In genomic region chr11:130162733-130163132, GRCh38 we compare ENCODE assay signal across 11 cellular contexts. TPM values are rescaled to one million over a fixed set of nuclear protein-coding genes. Genes with fewer than 3 reads are reported as not detected.
DNase-seq lines count a peak whose midpoint lies in the region; ATAC-seq and TF ChIP-seq lines count a peak whose summit lies in the region.
"Had no signal": no experiment of that assay in that cellular context is flagged by ENCODE, and none has a peak within 500 bp of the region (broad histone marks: within the 10 kb centered on the region; RNA-seq: fewer than 3 reads in every experiment).

No MANE protein-coding gene starts in this region.

- H3K4me1 ChIP-seq in OCI-LY1 (ENCODE audit: insufficient read depth, low read length, severe bottlenecking) (peaks cover 73% of the 10 kb centered on the region), esophagus squamous epithelium (peaks cover 25 to 93% (median 33%) of the 10 kb centered on the region in 3 donors), ascending aorta (peaks cover 0 to 4% of the 10 kb centered on the region in 2 donors)

- peak overlapping the region; percentile 93 for H3K27ac ChIP-seq in OCI-LY1 (ENCODE audit: low read depth, low read length, poor library complexity, severe bottlenecking)
- H3K27ac ChIP-seq in esophagus squamous epithelium, result peak overlapping the region; percentile 55 to 98 (median 80)
- H3K27ac ChIP-seq in ascending aorta, result no peak overlapping the region

- no peak overlapping the region for H2AFZ ChIP-seq in OCI-LY1 (ENCODE audit: low read length)

- intact Hi-C loops in natural killer cell (cut with micrococcal nuclease), result no loop called here
- intact Hi-C loops in esophagus squamous epithelium (cut with DNase I), result no loop called here
- intact Hi-C loops in ascending aorta (cut with DNase I), result no loop called here

- H3K4me2 ChIP-seq in OCI-LY1 (ENCODE audit: low read length), result peak overlapping the region; percentile 99

- peaks cover 46% of the 10 kb centered on the region for H3K36me3 ChIP-seq in OCI-LY1 (ENCODE audit: insufficient read depth, low read length)
- no peaks in the 10 kb centered on the region for H3K36me3 ChIP-seq in esophagus squamous epithelium
- no peaks in the 10 kb centered on the region for H3K36me3 ChIP-seq in ascending aorta

- no peak for TF ChIP-seq POLR2A in esophagus squamous epithelium (IDR thresholded peaks at IDR 0.05)

- no peaks in the 10 kb centered on the region for H3K27me3 ChIP-seq in OCI-LY1 (ENCODE audit: insufficient read depth, low read length)
- peaks cover 0 to 46% (median 0%) of the 10 kb centered on the region in 4 donors for H3K27me3 ChIP-seq in esophagus squamous epithelium
- H3K27me3 ChIP-seq in ascending aorta, result no peaks in the 10 kb centered on the region

- peaks cover 6% of the 10 kb centered on the region for H3K36me3 Mint-ChIP-seq in natural killer cell treated with Interleukin-12 subunit alpha and Interleukin-12 subunit beta and Interleukin-15 and Interleukin-18, amount 100 ng/mL, for 72 hours
- H3K36me3 Mint-ChIP-seq in natural killer cell, result peaks cover 8% of the 10 kb centered on the region
- H3K36me3 Mint-ChIP-seq in activated naive CD4-positive, alpha-beta T cell treated with anti-CD3 and anti-CD28 coated beads, Interleukin-2, amount 10 ng/mL, durations not matched to agents 7 days and 5 days, result no peaks in the 10 kb centered on the region

- no peaks in the 10 kb centered on the region for H3K9me3 ChIP-seq in OCI-LY1 (ENCODE audit: low read length)
- H3K9me3 ChIP-seq in esophagus squamous epithelium, result no peaks in the 10 kb centered on the region
- no peaks in the 10 kb centered on the region for H3K9me3 ChIP-seq in ascending aorta

- H3K27ac Mint-ChIP-seq in natural killer cell treated with Interleukin-12 subunit alpha and Interleukin-12 subunit beta and Interleukin-15 and Interleukin-18, amount 100 ng/mL, for 72 hours, result no peak overlapping the region
- no peak overlapping the region for H3K27ac Mint-ChIP-seq in natural killer cell
- H3K27ac Mint-ChIP-seq in activated naive CD4-positive, alpha-beta T cell treated with anti-CD3 and anti-CD28 coated beads, Interleukin-2, amount 10 ng/mL, durations not matched to agents 7 days and 5 days, result no peak overlapping the region

- peaks cover 19 to 26% of the 10 kb centered on the region in 2 donors for H3K4me1 Mint-ChIP-seq in natural killer cell treated with Interleukin-12 subunit alpha and Interleukin-12 subunit beta and Interleukin-15 and Interleukin-18, amount 100 ng/mL, for 72 hours (ENCODE audit: low read depth in 2 of 2)
- H3K4me1 Mint-ChIP-seq in natural killer cell, result peaks cover 7 to 8% of the 10 kb centered on the region in 2 donors
- peaks cover 11% of the 10 kb centered on the region for H3K4me1 Mint-ChIP-seq in activated naive CD4-positive, alpha-beta T cell treated with anti-CD3 and anti-CD28 coated beads, Interleukin-2, amount 10 ng/mL, durations not matched to agents 7 days and 5 days

- DNase-seq in natural killer cell treated with Interleukin-12 subunit alpha and Interleukin-12 subunit beta and Interleukin-15 and Interleukin-18, amount 100 ng/mL, for 72 hours (ENCODE audit: low spot score), result no peak
- DNase-seq in natural killer cell (no peak), esophagus squamous epithelium (lab: John Stamatoyannopoulos, UW) (no peak), ascending aorta (ENCODE audit: low spot score in 2 of 2) (no peak)
- DNase-seq in activated naive CD4-positive, alpha-beta T cell treated with anti-CD3 and anti-CD28 coated beads, Interleukin-2, amount 10 ng/mL, durations not matched to agents 7 days and 5 days, result no peak
- DNase-seq: erythroblast, HCEC 1CT, NCI-H226 had no signal

- peak; percentile 58 to 61 for ATAC-seq in natural killer cell treated with Interleukin-12 subunit alpha and Interleukin-12 subunit beta and Interleukin-15 and Interleukin-18, amount 100 ng/mL, for 72 hours
- ATAC-seq in natural killer cell (no peak), GM18517 (IDR thresholded peaks at IDR 0.05; ENCODE audit: unreplicated experiment) (no peak), HG03175 (IDR thresholded peaks at IDR 0.05; ENCODE audit: unreplicated experiment) (no peak)

- CTCF ChIA-PET in activated naive CD4-positive, alpha-beta T cell treated with anti-CD3 and anti-CD28 coated beads, Interleukin-2, amount 10 ng/mL, durations not matched to agents 7 days and 5 days (lab: Charles Lee), result no interaction called here

- H3F3A ChIP-seq in OCI-LY1 (ENCODE audit: insufficient read depth, low read length), result peaks cover 9% of the 10 kb centered on the region

- no peaks in the 10 kb centered on the region for H3K9me2 ChIP-seq in OCI-LY1 (ENCODE audit: low read depth, low read length)

- H3K4me3 Mint-ChIP-seq in natural killer cell treated with Interleukin-12 subunit alpha and Interleukin-12 subunit beta and Interleukin-15 and Interleukin-18, amount 100 ng/mL, for 72 hours, result no peak overlapping the region
- H3K4me3 Mint-ChIP-seq in natural killer cell, result no peak overlapping the region
- no peak overlapping the region for H3K4me3 Mint-ChIP-seq in activated naive CD4-positive, alpha-beta T cell treated with anti-CD3 and anti-CD28 coated beads, Interleukin-2, amount 10 ng/mL, durations not matched to agents 7 days and 5 days

- 18 to 29% methylated on average over 5 of the region's 5 CpGs for WGBS in esophagus squamous epithelium, 2 donors

- H4K20me1 ChIP-seq in OCI-LY1 (ENCODE audit: insufficient read depth, low read length), result no peaks in the 10 kb centered on the region

- H3K27me3 Mint-ChIP-seq in natural killer cell treated with Interleukin-12 subunit alpha and Interleukin-12 subunit beta and Interleukin-15 and Interleukin-18, amount 100 ng/mL, for 72 hours, result peaks cover 43 to 63% of the 10 kb centered on the region in 2 donors
- peaks cover 34 to 44% of the 10 kb centered on the region in 2 donors for H3K27me3 Mint-ChIP-seq in natural killer cell (ENCODE audit: low read depth in 2 of 2)
- H3K27me3 Mint-ChIP-seq in activated naive CD4-positive, alpha-beta T cell treated with anti-CD3 and anti-CD28 coated beads, Interleukin-2, amount 10 ng/mL, durations not matched to agents 7 days and 5 days, result peaks cover 87% of the 10 kb centered on the region

- H3K79me2 ChIP-seq in OCI-LY1 (ENCODE audit: insufficient read depth, low read length), result peaks cover 64% of the 10 kb centered on the region

- H3K4me3 ChIP-seq in OCI-LY1 (ENCODE audit: low read depth, low read length, poor library complexity, severe bottlenecking) (peak overlapping the region; percentile 99), esophagus squamous epithelium (no peak overlapping the region), ascending aorta (no peak overlapping the region)

- no peaks in the 10 kb centered on the region for H3K9me3 Mint-ChIP-seq in natural killer cell treated with Interleukin-12 subunit alpha and Interleukin-12 subunit beta and Interleukin-15 and Interleukin-18, amount 100 ng/mL, for 72 hours
- no peaks in the 10 kb centered on the region for H3K9me3 Mint-ChIP-seq in natural killer cell
- H3K9me3 Mint-ChIP-seq in activated naive CD4-positive, alpha-beta T cell treated with anti-CD3 and anti-CD28 coated beads, Interleukin-2, amount 10 ng/mL, durations not matched to agents 7 days and 5 days, result no peaks in the 10 kb centered on the region

- no peak for TF ChIP-seq CTCF in natural killer cell (IDR thresholded peaks at IDR 0.05)
- TF ChIP-seq CTCF in OCI-LY1 (IDR thresholded peaks at IDR 0.05; ENCODE audit: low read length), result no peak
- TF ChIP-seq CTCF in esophagus squamous epithelium (IDR thresholded peaks at IDR 0.05), result no peak
- no peak for TF ChIP-seq CTCF in ascending aorta (IDR thresholded peaks at IDR 0.05)

- peak overlapping the region; percentile 99 for H3K9ac ChIP-seq in OCI-LY1 (ENCODE audit: low read length)

RNA-seq across cellular contexts. Expression of gene ST14, which starts 3.2 kb away (rescaled TPM):
- total RNA-seq in natural killer cell treated with Interleukin-12 subunit alpha and Interleukin-12 subunit beta and Interleukin-15 and Interleukin-18, amount 100 ng/mL, for 72 hours, result under 1 TPM in 1 of 2 donors, not detected in 1; 0.17 TPM
- total RNA-seq in natural killer cell (1 to 10 TPM in 2 of 3 donors, under 1 TPM in 1; 0.61 to 1.9 (median 1.0) TPM), esophagus squamous epithelium (100 to 1,000 TPM; 109 to 225 (median 141) TPM), ascending aorta (5.4 TPM)

Comparison
In these comparisons a context has a peak if more than half of its experiments do, and no peak if none do; other contexts are left out.
1. ATAC-seq: peak in natural killer cell treated with Interleukin-12 subunit alpha and Interleukin-12 subunit beta and Interleukin-15 and Interleukin-18, amount 100 ng/mL, for 72 hours (2 of 2); none in natural killer cell (0 of 3), GM18517 (single experiment) and HG03175 (single experiment).
2. H3K27ac ChIP-seq: peak in OCI-LY1 (single experiment) and esophagus squamous epithelium (4 of 4); none in ascending aorta (0 of 2).
3. RNA of gene ST14, which starts 3.2 kb away (total RNA-seq): 109 to 225 TPM in esophagus squamous epithelium; 5.4 TPM in ascending aorta (single experiment), 0.61 to 1.9 TPM in natural killer cell and 0.17 TPM in natural killer cell treated with Interleukin-12 subunit alpha and Interleukin-12 subunit beta and Interleukin-15 and Interleukin-18, amount 100 ng/mL, for 72 hours; every median in the first group is over 10 times any median in the second.